ENCODE assay signal across 8 cellular contexts in genomic region chr19:48646192-48646911, GRCh38. TPM values are rescaled to one million over a fixed set of nuclear protein-coding genes. Genes with fewer than 3 reads are reported as not detected.
DNase-seq lines count a peak whose midpoint lies in the region; ATAC-seq, FAIRE-seq and TF ChIP-seq lines count a peak whose summit lies in the region.

No MANE protein-coding gene starts in this region.

- no peak for TF ChIP-seq EP300 in upper lobe of left lung (IDR thresholded peaks at IDR 0.05)

- no peaks in the 10 kb centered on the region for H3F3A ChIP-seq in SU-DHL-6 (ENCODE audit: insufficient read depth)

- H3K79me2 ChIP-seq in SU-DHL-6 (ENCODE audit: insufficient read depth, low read length), result no peaks in the 10 kb centered on the region

- peak overlapping the region; percentile 78 for H2AFZ ChIP-seq in SU-DHL-6 (ENCODE audit: low read depth, low read length, severe bottlenecking)

- H3K36me3 ChIP-seq in SU-DHL-6 (ENCODE audit: low read length) (no peaks in the 10 kb centered on the region), heart right ventricle (no peaks in the 10 kb centered on the region), upper lobe of left lung (no peaks in the 10 kb centered on the region)

- TF ChIP-seq CTCF in SU-DHL-6 (IDR thresholded peaks at IDR 0.05; ENCODE audit: insufficient read depth, low read length, poor library complexity, severe bottlenecking), result peak; percentile 95
- TF ChIP-seq CTCF in heart right ventricle (IDR thresholded peaks at IDR 0.05), result peak; percentile 89 to 96 (median 92)
- TF ChIP-seq CTCF in upper lobe of left lung (IDR thresholded peaks at IDR 0.05), result peak; percentile 85 to 97 (median 92)

- peak overlapping the region; percentile 50 for H3K4me3 ChIP-seq in SU-DHL-6 (ENCODE audit: insufficient read depth, low read length, poor library complexity, severe bottlenecking)
- peak overlapping the region; percentile 33 to 65 (median 58) for H3K4me3 ChIP-seq in heart right ventricle
- H3K4me3 ChIP-seq in upper lobe of left lung, result peak overlapping the region; percentile 47 to 68 (median 56)

- peak; percentile 92 for DNase-seq in NCI-H1105 treated with DMSO at 0.1 percent for 48 hours (lab: John Stamatoyannopoulos, UW)
- DNase-seq in activated naive CD8-positive, alpha-beta T cell treated with anti-CD3 and anti-CD28 coated beads, Interleukin-2, amount 50 U/mL, for 16 hours (ENCODE audit: low read depth, low spot score), result peak; percentile 77
- DNase-seq in heart right ventricle, result peak; percentile 91
- DNase-seq in posterior vena cava (ENCODE audit: low spot score), result peak; percentile 95
- peak; percentile 92 for DNase-seq in upper lobe of left lung

- peak overlapping the region; percentile 62 for H3K4me2 ChIP-seq in SU-DHL-6 (ENCODE audit: low read depth, low read length, poor library complexity, severe bottlenecking)

- no peaks in the 10 kb centered on the region for H4K20me1 ChIP-seq in SU-DHL-6 (ENCODE audit: low read depth, low read length)

- H3K9me3 ChIP-seq in SU-DHL-6 (ENCODE audit: insufficient read depth, low read length) (no peaks in the 10 kb centered on the region), heart right ventricle (peaks cover 0 to 3% (median 0%) of the 10 kb centered on the region in 11 donors), upper lobe of left lung (no peaks in the 10 kb centered on the region)

- intact Hi-C loops in heart right ventricle (cut with DNase I) (loop anchor here in 8 of 10 donors (2.0 to 10.0 kb wide), 11 partner anchors 28 to 318 kb away; partner anchors contain the start of genes HSD17B14 (in 5 of the 8), FTL (in 2 of the 8), BAX (in 1 of the 8) and RASIP1 (in 1 of the 8)), posterior vena cava (cut with DNase I) (loop anchor here in 1 of 2 donors (10.0 kb wide), 1 partner anchor 188 kb away; the partner anchor contains the start of gene HSD17B14)

- ATAC-seq in HG02588 (IDR thresholded peaks at IDR 0.05; ENCODE audit: unreplicated experiment), result peak; percentile 69
- peak; percentile 87 to 92 (median 90) for ATAC-seq in heart right ventricle
- ATAC-seq in upper lobe of left lung (ENCODE audit: low FRiP score in 2 of 2), result peak; percentile 94 to 96

- TF ChIP-seq POLR2A in upper lobe of left lung (IDR thresholded peaks at IDR 0.05), result peak in 1 of 4 donors; percentile 37

- H3K27ac ChIP-seq in SU-DHL-6 (ENCODE audit: low read depth, low read length), result no peak overlapping the region
- H3K27ac ChIP-seq in heart right ventricle, result peak overlapping the region in 9 of 10 donors; percentile 71 to 88 (median 79)
- peak overlapping the region; percentile 74 to 92 (median 83) for H3K27ac ChIP-seq in upper lobe of left lung

- 0 to 1% methylated on average over 29 to 34 of the region's 36 CpGs for WGBS in heart right ventricle, 2 donors
- WGBS in upper lobe of left lung, 2 donors, result 1% methylated on average over 23 to 31 of the region's 36 CpGs

- peak overlapping the region; percentile 54 for H3K9ac ChIP-seq in SU-DHL-6 (ENCODE audit: low read length)

- no peaks in the 10 kb centered on the region for H3K9me2 ChIP-seq in SU-DHL-6 (replicated peaks; ENCODE audit: insufficient read depth, low read length)

- H3K27me3 ChIP-seq in SU-DHL-6 (ENCODE audit: low read length), result no peaks in the 10 kb centered on the region
- H3K27me3 ChIP-seq in heart right ventricle, result no peaks in the 10 kb centered on the region
- no peaks in the 10 kb centered on the region for H3K27me3 ChIP-seq in upper lobe of left lung

- peak; percentile 44 for FAIRE-seq in G401.6 (lab: Jason Lieb, UNC)

- peaks cover 0 to 26% (median 16%) of the 10 kb centered on the region in 9 donors for H3K4me1 ChIP-seq in heart right ventricle
- peaks cover 17 to 23% (median 23%) of the 10 kb centered on the region in 4 donors for H3K4me1 ChIP-seq in upper lobe of left lung

RNA-seq across cellular contexts. Expression of gene CA11, which starts 0.4 kb away (rescaled TPM):
- 1 to 10 TPM; 1.8 to 9.6 (median 3.8) TPM for total RNA-seq in heart right ventricle
- polyA plus RNA-seq in heart right ventricle, result 10 to 100 TPM in 1 of 2 donors, 1 to 10 TPM in 1; 3.2 to 24.5 TPM
- total RNA-seq in posterior vena cava, result 1 to 10 TPM; 4.8 to 5.7 TPM
- 1 to 10 TPM; 2.1 to 8.1 (median 5.3) TPM for total RNA-seq in upper lobe of left lung

RNA-seq across cellular contexts. Expression of gene DBP, which starts 9.2 kb away (rescaled TPM):
- total RNA-seq in heart right ventricle (10 to 100 TPM in 8 of 10 donors, 1 to 10 TPM in 2; 2.4 to 30.0 (median 12.8) TPM), posterior vena cava (1 to 10 TPM; 1.8 to 3.6 TPM), upper lobe of left lung (10 to 100 TPM in 3 of 6 donors, 1 to 10 TPM in 3; 5.2 to 25.4 (median 10.0) TPM)
- polyA plus RNA-seq in heart right ventricle, result 10 to 100 TPM in 1 of 2 donors, 1 to 10 TPM in 1; 5.8 to 11.6 TPM

RNA-seq across cellular contexts. Expression of gene NTN5, which starts 26.5 kb away (rescaled TPM):
- total RNA-seq in heart right ventricle (under 1 TPM in 6 of 10 donors, not detected in 4; 0.17 to 0.68 (median 0.28) TPM), posterior vena cava (under 1 TPM; 0.28 to 0.38 TPM), upper lobe of left lung (1 to 10 TPM in 3 of 6 donors, under 1 TPM in 2, not detected in 1; 0.57 to 3.1 (median 1.0) TPM)
- under 1 TPM; 0.17 to 0.37 TPM for polyA plus RNA-seq in heart right ventricle

RNA-seq across cellular contexts. Expression of gene SPHK2, which starts 27.0 kb away (rescaled TPM):
- total RNA-seq in heart right ventricle (10 to 100 TPM in 2 of 10 donors, 1 to 10 TPM in 8; 5.7 to 13.0 (median 7.7) TPM), posterior vena cava (10 to 100 TPM in 1 of 2 donors, 1 to 10 TPM in 1; 8.5 to 12.1 TPM), upper lobe of left lung (10 to 100 TPM in 5 of 6 donors, 1 to 10 TPM in 1; 9.1 to 50.3 (median 26.8) TPM)
- polyA plus RNA-seq in heart right ventricle, result 10 to 100 TPM in 1 of 2 donors, 1 to 10 TPM in 1; 8.7 to 15.9 TPM

RNA-seq across cellular contexts. Expression of gene RPL18, which starts 27.4 kb away (rescaled TPM):
- total RNA-seq in heart right ventricle, result 100 to 1,000 TPM; 493 to 753 (median 543) TPM
- 1,000 to 10,000 TPM; 1,418 to 2,257 TPM for polyA plus RNA-seq in heart right ventricle
- total RNA-seq in posterior vena cava, result 100 to 1,000 TPM; 746 to 777 TPM
- 1,000 to 10,000 TPM in 5 of 6 donors, 100 to 1,000 TPM in 1; 950 to 1,930 (median 1,443) TPM for total RNA-seq in upper lobe of left lung
